Comparison of ENCODE assay signal across 25 cellular contexts in the genomic region with DNA sequence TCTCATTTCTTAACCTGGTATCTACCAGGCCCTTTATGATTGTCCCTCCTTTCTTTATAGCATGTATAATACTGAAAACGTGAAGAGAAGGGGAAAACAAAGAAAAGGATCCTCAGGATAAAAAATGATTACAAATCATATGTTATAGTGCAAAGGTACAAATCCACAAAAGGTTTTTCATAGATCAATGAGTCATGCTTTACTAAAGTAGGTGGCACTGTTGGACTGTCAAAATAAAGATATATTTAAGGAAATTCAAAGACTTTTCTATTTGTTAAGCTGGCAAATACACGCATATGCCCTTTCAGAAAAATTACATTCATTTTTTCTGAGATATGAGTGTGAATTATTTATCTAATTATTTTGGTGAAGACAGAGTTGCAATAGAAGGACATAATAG.
"Had no signal": no experiment of that assay in that cellular context is flagged by ENCODE, and none has a peak within 500 bp of the region (broad histone marks: within the 10 kb centered on the region; RNA-seq: fewer than 3 reads in every experiment).

No MANE protein-coding gene starts in this region.

- H3K27ac Mint-ChIP-seq: activated CD4-positive, alpha-beta memory T cell treated with anti-CD3 and anti-CD28 coated beads, Interleukin-2, amount 10 ng/mL, durations not matched to agents 7 days and 5 days; activated naive CD4-positive, alpha-beta T cell treated with anti-CD3 and anti-CD28 coated beads for 36 hours; activated naive CD8-positive, alpha-beta T cell; activated T-helper 17 cell treated with anti-CD3 and anti-CD28 coated beads, Interleukin-2, amount 50 U/mL, for 72 hours; brain had no signal

- H3K4me1 Mint-ChIP-seq: activated CD4-positive, alpha-beta memory T cell treated with anti-CD3 and anti-CD28 coated beads, Interleukin-2, amount 10 ng/mL, durations not matched to agents 7 days and 5 days; activated T-helper 17 cell treated with anti-CD3 and anti-CD28 coated beads, Interleukin-2, amount 50 U/mL, for 72 hours; brain had no signal

- H3K4me3 Mint-ChIP-seq: activated CD4-positive, alpha-beta memory T cell treated with anti-CD3 and anti-CD28 coated beads, Interleukin-2, amount 10 ng/mL, durations not matched to agents 7 days and 5 days; activated naive CD4-positive, alpha-beta T cell treated with anti-CD3 and anti-CD28 coated beads for 36 hours; activated naive CD8-positive, alpha-beta T cell; activated T-helper 17 cell treated with anti-CD3 and anti-CD28 coated beads, Interleukin-2, amount 50 U/mL, for 72 hours; brain had no signal

- H3K27me3 ChIP-seq: cardiac muscle cell had no signal

- H3K9me3 Mint-ChIP-seq: activated CD4-positive, alpha-beta memory T cell treated with anti-CD3 and anti-CD28 coated beads, Interleukin-2, amount 10 ng/mL, durations not matched to agents 7 days and 5 days had no signal

- ATAC-seq: activated T-helper 17 cell treated with anti-CD3 and anti-CD28 coated beads, Interleukin-2, amount 50 U/mL, for 72 hours; Right ventricle myocardium inferior had no signal

- H3K27ac ChIP-seq: cardiac muscle cell, KMS-11 had no signal

- H3K36me3 ChIP-seq: cardiac muscle cell had no signal

- H3K9me2 ChIP-seq: SK-N-SH had no signal

- DNase-seq: activated CD4-positive, alpha-beta memory T cell treated with anti-CD3 and anti-CD28 coated beads, Interleukin-2, amount 10 ng/mL, durations not matched to agents 7 days and 5 days; activated CD4-positive, alpha-beta T cell treated with anti-CD3 and anti-CD28 coated beads, Interleukin-2, amount 50 U/mL, for 1 hour; activated CD4-positive, CD25-positive, alpha-beta regulatory T cell; activated gamma-delta T cell; activated naive CD4-positive, alpha-beta T cell treated with anti-CD3 and anti-CD28 coated beads for 36 hours; activated T-cell treated with anti-CD3 and anti-CD28 coated beads for 4 hours; activated T-cell treated with anti-CD3 and anti-CD28 coated beads, Interleukin-2, amount 50 U/mL, for 48 hours; amygdala; cerebellar nuclear complex; MM.1S; NCI-H1105; NCI-H1436; NCI-H1694 treated with DMSO at 0.1 percent for 48 hours; NCI-H2029 treated with DMSO at 0.1 percent for 48 hours; NCI-H510A treated with DMSO at 0.1 percent for 48 hours; NCI-H69; NK-92 treated with Interleukin-12 subunit alpha and Interleukin-12 subunit beta, amount 100 ng/mL, for 24 hours; SK-N-SH; SW 1271 had no signal

- H3K4me3 ChIP-seq: cardiac muscle cell had no signal

- H3K27me3 Mint-ChIP-seq: activated CD4-positive, alpha-beta memory T cell treated with anti-CD3 and anti-CD28 coated beads, Interleukin-2, amount 10 ng/mL, durations not matched to agents 7 days and 5 days; activated naive CD8-positive, alpha-beta T cell; activated T-helper 17 cell treated with anti-CD3 and anti-CD28 coated beads, Interleukin-2, amount 50 U/mL, for 72 hours; brain had no signal

- H3K4me2 ChIP-seq: KMS-11, SK-N-SH had no signal

- H3K36me3 Mint-ChIP-seq: activated naive CD8-positive, alpha-beta T cell; brain had no signal
